Comparison of ENCODE assay signal across 8 cellular contexts in the genomic region with DNA sequence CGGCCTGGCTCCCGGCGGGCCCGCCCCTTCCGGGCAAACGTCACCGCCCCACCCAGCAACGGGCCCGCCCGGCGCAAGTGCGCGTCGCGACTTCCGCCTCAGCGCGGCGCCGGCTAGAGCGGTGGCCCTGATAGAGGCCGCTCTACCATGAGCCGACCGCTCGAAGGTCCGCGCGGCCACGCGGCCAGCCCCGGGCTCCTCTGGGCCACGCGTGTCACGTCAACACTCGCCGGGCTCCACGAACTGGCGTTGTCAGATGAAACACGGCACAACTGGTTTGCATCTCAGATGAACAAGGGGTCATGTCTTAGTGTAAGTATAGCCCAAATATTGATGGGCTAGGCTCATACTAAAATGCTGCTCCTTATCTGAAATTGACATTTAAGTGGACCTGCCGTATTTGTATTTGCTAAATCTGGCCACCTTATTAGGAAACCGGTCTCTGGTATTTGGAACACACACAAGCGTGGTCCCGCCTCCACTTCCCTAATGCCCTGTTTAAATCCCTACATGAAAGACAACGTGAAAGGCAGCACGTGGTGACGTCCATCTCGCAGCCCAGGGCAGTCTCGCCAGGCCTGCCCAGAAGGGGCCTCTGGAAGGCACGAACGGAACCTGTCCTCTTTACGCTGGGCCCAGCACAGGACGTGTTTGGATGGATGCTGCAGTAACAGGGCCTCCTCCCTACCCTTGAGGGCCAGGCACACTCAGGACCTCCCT. TPM values are rescaled to one million over a fixed set of nuclear protein-coding genes. Genes with fewer than 3 reads are reported as not detected.
DNase-seq lines count a peak whose midpoint lies in the region; ATAC-seq and TF ChIP-seq lines count a peak whose summit lies in the region.

Gene ZNF598, minus strand, starts transcription at position 31 of the 720 bp plus-strand sequence.

- H3K4me1 ChIP-seq in mesenchymal stem cell (ENCODE audit: control insufficient read depth, insufficient read depth, low read depth, low read length): peaks cover 41% of the 10 kb centered on the region

- H4K91ac ChIP-seq in mesenchymal stem cell (ENCODE audit: low read length): peak within 1 kb of the TSS; percentile 87

- peak within 1 kb of the TSS; percentile 67 for H2AK5ac ChIP-seq in mesenchymal stem cell (ENCODE audit: low read length, severe bottlenecking)

- peak within 1 kb of the TSS; percentile 84 to 85 for H3K4me3 Mint-ChIP-seq in effector memory CD8-positive, alpha-beta T cell

- H3K23ac ChIP-seq in mesenchymal stem cell (ENCODE audit: low read length in 2 of 2): peak within 1 kb of the TSS in 1 of 2 experiments; percentile 30

- H4K8ac ChIP-seq in mesenchymal stem cell (ENCODE audit: low read length): peak within 1 kb of the TSS; percentile 98

- peak within 1 kb of the TSS; percentile 68 for H2BK15ac ChIP-seq in mesenchymal stem cell (ENCODE audit: low read depth, poor library complexity, severe bottlenecking)

- peak within 1 kb of the TSS; percentile 92 to 93 for H3K18ac ChIP-seq in mesenchymal stem cell (ENCODE audit: low read depth in 1 of 2, low read length in 2 of 2)

- ATAC-seq in GM19025 (IDR thresholded peaks at IDR 0.05; ENCODE audit: low read depth, unreplicated experiment) (peak; percentile 93), HG03432 (IDR thresholded peaks at IDR 0.05; ENCODE audit: unreplicated experiment) (peak; percentile 84)
- ATAC-seq in effector memory CD8-positive, alpha-beta T cell (replicated peaks): peak; percentile 94

- peak within 1 kb of the TSS; percentile 88 to 94 for H3K4me3 ChIP-seq in mesenchymal stem cell (ENCODE audit: insufficient read depth in 1 of 2, low read depth in 1 of 2, low read length in 2 of 2)

- no peaks in the 10 kb centered on the region for H3K27me3 ChIP-seq in mesenchymal stem cell (ENCODE audit: control insufficient read depth in 1 of 2, insufficient read depth in 1 of 2, low read length in 2 of 2)

- TF ChIP-seq CTCF in AG09319 (IDR thresholded peaks at IDR 0.05; ENCODE audit: low read depth, low read length): no peak; the same call in 1 of the 2 replicates

- peak within 1 kb of the TSS in 1 of 2 experiments; percentile 45 for H2BK12ac ChIP-seq in mesenchymal stem cell (ENCODE audit: low read length in 2 of 2)

- H3K9ac ChIP-seq in mesenchymal stem cell (ENCODE audit: low read length): peak within 1 kb of the TSS; percentile 99

- no peak within 1 kb of the TSS for H2AFZ ChIP-seq in mesenchymal stem cell (ENCODE audit: low read depth, low read length)

- DNase-seq in AG09319 (ENCODE audit: extremely low read depth, low read depth) (peak; percentile 66), NCI-H748 treated with DMSO at 0.1 percent for 48 hours (lab: John Stamatoyannopoulos, UW) (peak; percentile 23), mesenchymal stem cell (peak; percentile 88)
- DNase-seq in activated CD8-positive, alpha-beta memory T cell treated with anti-CD3 and anti-CD28 coated beads for 1 hour (ENCODE audit: extremely low read depth in 1 of 2, low read depth in 1 of 2): peak; percentile 32 to 73
- DNase-seq in effector memory CD8-positive, alpha-beta T cell: peak; percentile 70 to 77 (median 76)
- peak; percentile 64 for DNase-seq in stimulated activated CD8-positive, alpha-beta memory T cell treated with anti-CD3 and anti-CD28 coated beads, Interleukin-12 subunit alpha, Interleukin-12 subunit beta, amount 100 ng/mL, for 1 hour (ENCODE audit: low read depth)

- H3K4ac ChIP-seq in mesenchymal stem cell (ENCODE audit: low read depth in 1 of 2, low read length in 2 of 2): peak within 1 kb of the TSS; percentile 88 to 90

- peak within 1 kb of the TSS; percentile 58 for H3K4me2 ChIP-seq in mesenchymal stem cell (ENCODE audit: low read length, poor library complexity, severe bottlenecking)

- no peaks in the 10 kb centered on the region for H3K9me3 Mint-ChIP-seq in effector memory CD8-positive, alpha-beta T cell

- WGBS in mesenchymal stem cell: 5% methylated on average over 52 of the region's 52 CpGs

- peak within 1 kb of the TSS; percentile 76 for H2BK5ac ChIP-seq in mesenchymal stem cell (ENCODE audit: low read depth, low read length, poor library complexity, severe bottlenecking)

- peaks cover 7% of the 10 kb centered on the region for H3K36me3 Mint-ChIP-seq in effector memory CD8-positive, alpha-beta T cell (ENCODE audit: insufficient read depth)

- H3K36me3 ChIP-seq in mesenchymal stem cell (ENCODE audit: control insufficient read depth in 1 of 2, insufficient read depth in 2 of 2, low read depth in 1 of 2, low read length in 2 of 2): peaks cover 0 to 27% of the 10 kb centered on the region in 2 experiments

- peak within 1 kb of the TSS in 1 of 2 experiments; percentile 76 for H3K14ac ChIP-seq in mesenchymal stem cell (ENCODE audit: low read length in 2 of 2)

- peaks cover 37 to 38% of the 10 kb centered on the region in 2 donors for H3K4me1 Mint-ChIP-seq in effector memory CD8-positive, alpha-beta T cell (ENCODE audit: low read depth in 2 of 2)

- H3K27ac Mint-ChIP-seq in effector memory CD8-positive, alpha-beta T cell: peak within 1 kb of the TSS; percentile 90 to 94

- H2BK120ac ChIP-seq in mesenchymal stem cell (ENCODE audit: low read depth, low read length): peak within 1 kb of the TSS; percentile 27

- no peaks in the 10 kb centered on the region for H3K27me3 Mint-ChIP-seq in effector memory CD8-positive, alpha-beta T cell

- H3K9me3 ChIP-seq in mesenchymal stem cell (ENCODE audit: control insufficient read depth, low read length): no peaks in the 10 kb centered on the region

- H3K27ac ChIP-seq in mesenchymal stem cell (ENCODE audit: low read length, poor library complexity, severe bottlenecking): peak within 1 kb of the TSS; percentile 51

- peaks cover 5% of the 10 kb centered on the region for H3K79me1 ChIP-seq in mesenchymal stem cell (replicated peaks; ENCODE audit: low read length, poor library complexity, severe bottlenecking)

RNA-seq across cellular contexts. Expression of gene ZNF598, which starts in this region (rescaled TPM):
- polyA plus RNA-seq in mesenchymal stem cell (2013, experiment 1 of 2): 23.8 TPM
- polyA plus RNA-seq in mesenchymal stem cell (2013, experiment 2 of 2): 21.1 TPM

Comparison
In these comparisons a context has a peak if more than half of its experiments do, and no peak if none do; other contexts are left out.
1. Peak in every context shown above with its lines: DNase-seq, ATAC-seq, H3K4me3 ChIP-seq and H3K27ac ChIP-seq.
2. DNase-seq: peak in every context shown above with its lines; median percentile 88 in mesenchymal stem cell; 76 in effector memory CD8-positive, alpha-beta T cell; 66 in AG09319; 64 in stimulated activated CD8-positive, alpha-beta memory T cell treated with anti-CD3 and anti-CD28 coated beads, Interleukin-12 subunit alpha, Interleukin-12 subunit beta, amount 100 ng/mL, for 1 hour; 52 in activated CD8-positive, alpha-beta memory T cell treated with anti-CD3 and anti-CD28 coated beads for 1 hour; 23 in NCI-H748 treated with DMSO at 0.1 percent for 48 hours.